ENCODE assay signal across 19 cellular contexts in the genomic region with DNA sequence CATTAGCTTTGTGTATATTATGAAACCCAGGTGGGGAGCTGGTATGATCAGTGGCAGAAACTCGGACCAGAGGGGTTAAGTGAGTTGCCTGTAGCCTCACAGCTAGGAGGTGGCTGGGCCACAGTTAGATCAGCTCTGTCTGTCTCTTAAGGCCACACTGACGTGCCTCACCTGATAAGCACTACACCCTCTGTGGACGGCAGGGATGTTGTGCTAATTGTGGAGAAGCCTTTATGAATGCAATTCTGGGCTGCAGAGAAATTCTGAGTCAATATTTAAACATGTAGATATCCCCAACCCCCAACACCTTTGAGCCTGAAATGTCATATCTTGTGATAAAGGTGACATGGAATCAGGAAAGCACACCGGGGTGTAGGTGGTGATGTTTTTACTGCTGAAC.
"Had no signal": no experiment of that assay in that cellular context is flagged by ENCODE, and none has a peak within 500 bp of the region (broad histone marks: within the 10 kb centered on the region; RNA-seq: fewer than 3 reads in every experiment).

No MANE protein-coding gene starts in this region.

- H3K4me3 Mint-ChIP-seq: activated CD4-positive, alpha-beta T cell treated with anti-CD3 and anti-CD28 coated beads, Interleukin-2, amount 10 ng/mL, durations not matched to agents 24 days and 14 days; activated CD8-positive, alpha-beta T cell treated with anti-CD3 and anti-CD28 coated beads for 36 hours; activated T-helper 17 cell treated with anti-CD3 and anti-CD28 coated beads, Interleukin-2, amount 50 U/mL, for 72 hours; central memory CD8-positive, alpha-beta T cell; memory B cell; naive thymus-derived CD4-positive, alpha-beta T cell had no signal

- H3K27ac ChIP-seq: coronary artery, parathyroid adenoma, sigmoid colon, suprapubic skin had no signal

- H3K9me3 Mint-ChIP-seq: activated CD4-positive, alpha-beta T cell treated with anti-CD3 and anti-CD28 coated beads, Interleukin-2, amount 10 ng/mL, durations not matched to agents 24 days and 14 days; activated CD8-positive, alpha-beta T cell treated with anti-CD3 and anti-CD28 coated beads for 36 hours; activated T-helper 17 cell treated with anti-CD3 and anti-CD28 coated beads, Interleukin-2, amount 50 U/mL, for 72 hours; central memory CD8-positive, alpha-beta T cell had no signal

- H3K27me3 ChIP-seq: sigmoid colon had no signal

- H3K36me3 Mint-ChIP-seq: memory B cell; naive thymus-derived CD4-positive, alpha-beta T cell had no signal

- H3K27me3 Mint-ChIP-seq: activated CD4-positive, alpha-beta T cell treated with anti-CD3 and anti-CD28 coated beads, Interleukin-2, amount 10 ng/mL, durations not matched to agents 24 days and 14 days; activated CD8-positive, alpha-beta T cell treated with anti-CD3 and anti-CD28 coated beads for 36 hours had no signal

- ATAC-seq: activated CD8-positive, alpha-beta T cell treated with anti-CD3 and anti-CD28 coated beads for 36 hours; activated T-helper 17 cell treated with anti-CD3 and anti-CD28 coated beads, Interleukin-2, amount 50 U/mL, for 72 hours; left ventricle myocardium superior; naive thymus-derived CD4-positive, alpha-beta T cell had no signal

- H3K9ac ChIP-seq: parathyroid adenoma had no signal

- H3K27ac Mint-ChIP-seq: activated CD4-positive, alpha-beta T cell treated with anti-CD3 and anti-CD28 coated beads, Interleukin-2, amount 10 ng/mL, durations not matched to agents 24 days and 14 days; activated CD8-positive, alpha-beta T cell treated with anti-CD3 and anti-CD28 coated beads for 36 hours; activated T-helper 17 cell treated with anti-CD3 and anti-CD28 coated beads, Interleukin-2, amount 50 U/mL, for 72 hours; memory B cell; naive thymus-derived CD4-positive, alpha-beta T cell had no signal

- H3K9me3 ChIP-seq: sigmoid colon, spleen, suprapubic skin had no signal

- H3K79me2 ChIP-seq: parathyroid adenoma had no signal

- H3K4me1 Mint-ChIP-seq: activated CD4-positive, alpha-beta T cell treated with anti-CD3 and anti-CD28 coated beads, Interleukin-2, amount 10 ng/mL, durations not matched to agents 24 days and 14 days; activated T-helper 17 cell treated with anti-CD3 and anti-CD28 coated beads, Interleukin-2, amount 50 U/mL, for 72 hours; central memory CD8-positive, alpha-beta T cell; memory B cell; naive thymus-derived CD4-positive, alpha-beta T cell had no signal

- H3K4me3 ChIP-seq: coronary artery, sigmoid colon, suprapubic skin had no signal

- H3K36me3 ChIP-seq: sigmoid colon, spleen, suprapubic skin had no signal

- DNase-seq: activated CD4-positive, alpha-beta T cell treated with anti-CD3 and anti-CD28 coated beads, Interleukin-2, amount 10 ng/mL, durations not matched to agents 24 days and 14 days; activated CD8-positive, alpha-beta T cell treated with anti-CD3 and anti-CD28 coated beads for 36 hours; activated naive CD4-positive, alpha-beta T cell; activated T-cell treated with anti-CD3 and anti-CD28 coated beads, Interleukin-2, amount 50 U/mL, for 1 hour; effector CD4-positive, alpha-beta T cell; head of caudate nucleus; left ventricle myocardium superior; naive thymus-derived CD4-positive, alpha-beta T cell; sigmoid colon; spleen; stimulated activated naive CD4-positive, alpha-beta T cell treated with Interleukin-2 at 50 U/mL for 16 hours; T1000; trophoblast cell had no signal

- H2AFZ ChIP-seq: parathyroid adenoma had no signal

- H3K4me1 ChIP-seq: parathyroid adenoma, sigmoid colon, suprapubic skin had no signal
